ENCODE assay signal across 1 cellular context in genomic region chr6:52522655-52523054, GRCh38.
A peak's percentile ranks its signal among the peaks of the same experiment; 100 is the strongest.
TF ChIP-seq lines count a peak whose summit lies in the region.

No MANE protein-coding gene starts in this region.

TF ChIP-seq in HepG2, 621 proteins besides CTCF, POLR2A, EP300 and RAD21 (continued from another document):
- TF ChIP-seq CREBL2 (CRISPR knock-in tag; IDR thresholded peaks at IDR 0.05; ENCODE audit: borderline replicate concordance): no peak
- TF ChIP-seq, protein P1, sequence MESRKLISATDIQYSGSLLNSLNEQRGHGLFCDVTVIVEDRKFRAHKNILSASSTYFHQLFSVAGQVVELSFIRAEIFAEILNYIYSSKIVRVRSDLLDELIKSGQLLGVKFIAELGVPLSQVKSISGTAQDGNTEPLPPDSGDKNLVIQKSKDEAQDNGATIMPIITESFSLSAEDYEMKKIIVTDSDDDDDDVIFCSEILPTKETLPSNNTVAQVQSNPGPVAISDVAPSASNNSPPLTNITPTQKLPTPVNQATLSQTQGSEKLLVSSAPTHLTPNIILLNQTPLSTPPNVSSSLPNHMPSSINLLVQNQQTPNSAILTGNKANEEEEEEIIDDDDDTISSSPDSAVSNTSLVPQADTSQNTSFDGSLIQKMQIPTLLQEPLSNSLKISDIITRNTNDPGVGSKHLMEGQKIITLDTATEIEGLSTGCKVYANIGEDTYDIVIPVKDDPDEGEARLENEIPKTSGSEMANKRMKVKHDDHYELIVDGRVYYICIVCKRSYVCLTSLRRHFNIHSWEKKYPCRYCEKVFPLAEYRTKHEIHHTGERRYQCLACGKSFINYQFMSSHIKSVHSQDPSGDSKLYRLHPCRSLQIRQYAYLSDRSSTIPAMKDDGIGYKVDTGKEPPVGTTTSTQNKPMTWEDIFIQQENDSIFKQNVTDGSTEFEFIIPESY (CRISPR knock-in tag; IDR thresholded peaks at IDR 0.05): 0 out of 2 replicates have a peak, but pooled peaks have one; percentile 29
- TF ChIP-seq FOSL2 (CRISPR knock-in tag; IDR thresholded peaks at IDR 0.05): peak; percentile 26; the same call in 1 of the 2 replicates
- no peak for TF ChIP-seq NFIB (CRISPR knock-in tag; IDR thresholded peaks at IDR 0.05; ENCODE audit: borderline replicate concordance)
- TF ChIP-seq ZBTB38 (CRISPR knock-in tag; IDR thresholded peaks at IDR 0.05): peak; percentile 37; the same call in 1 of the 2 replicates
- TF ChIP-seq CHD2 (IDR thresholded peaks at IDR 0.05; ENCODE audit: low read depth, low read length): no peak
